Comparison of ENCODE assay signal across 4 cellular contexts in the genomic region with DNA sequence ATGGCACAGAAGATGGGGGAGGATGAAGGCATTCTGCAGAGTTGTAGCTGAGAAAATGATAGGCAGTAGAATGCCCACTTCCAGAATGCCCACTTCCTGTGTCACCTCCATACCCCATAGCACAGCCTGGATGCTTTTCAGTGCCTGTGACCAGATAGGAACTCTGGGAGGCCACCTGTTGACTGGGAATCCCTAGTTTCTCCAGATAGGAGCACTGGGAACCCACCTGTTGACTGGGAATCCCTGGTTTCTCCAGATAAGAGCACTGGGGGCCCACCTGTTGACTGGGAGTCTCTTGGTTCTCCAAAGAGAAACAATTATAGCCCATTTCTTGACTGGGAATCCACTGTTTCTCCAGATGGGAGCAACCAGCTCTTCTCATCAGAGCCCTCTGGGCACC. TPM values are rescaled to one million over a fixed set of nuclear protein-coding genes. Genes with fewer than 3 reads are reported as not detected.
"Had no signal": no experiment of that assay in that cellular context is flagged by ENCODE, and none has a peak within 500 bp of the region (broad histone marks: within the 10 kb centered on the region; RNA-seq: fewer than 3 reads in every experiment).

No MANE protein-coding gene starts in this region.

- DNase-seq: GDM1, GF-D8 had no signal

- H3K4me3 ChIP-seq: GM12878 had no signal

RNA-seq across cellular contexts. Expression of a gene that starts 11.6 kb away (rescaled TPM):
- total RNA-seq: G401, GM12878 had no signal

RNA-seq across cellular contexts. Expression of a gene that starts 13.4 kb away (rescaled TPM):
- total RNA-seq: G401, GM12878 had no signal

RNA-seq across cellular contexts. Expression of a gene that starts 37.9 kb away (rescaled TPM):
- total RNA-seq: G401, GM12878 had no signal
